Comparison of ENCODE assay signal across 16 cellular contexts in the genomic region with DNA sequence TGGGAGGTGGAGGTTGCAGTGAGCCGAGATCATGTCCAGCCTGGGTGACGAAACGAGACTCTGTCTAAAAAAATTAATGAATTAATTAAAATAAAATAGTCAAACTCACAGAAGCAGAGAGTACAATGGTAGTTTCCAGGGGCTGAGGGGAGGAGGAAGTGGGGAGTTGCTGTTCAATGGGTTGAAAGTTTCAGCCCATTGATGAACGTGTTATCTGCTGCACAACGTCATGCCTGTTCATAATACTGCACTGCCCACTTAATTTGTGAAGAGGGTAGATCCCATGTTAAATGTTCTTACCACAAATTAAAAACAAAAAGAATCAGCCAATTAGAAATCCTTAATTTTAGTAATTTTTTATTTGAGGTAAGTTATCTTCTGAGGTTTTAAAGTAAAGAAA. TPM values are rescaled to one million over a fixed set of nuclear protein-coding genes. Genes with fewer than 3 reads are reported as not detected.
DNase-seq lines count a peak whose midpoint lies in the region; ATAC-seq and TF ChIP-seq lines count a peak whose summit lies in the region.
"Had no signal": no experiment of that assay in that cellular context is flagged by ENCODE, and none has a peak within 500 bp of the region (broad histone marks: within the 10 kb centered on the region; RNA-seq: fewer than 3 reads in every experiment).

No MANE protein-coding gene starts in this region.

- intact Hi-C loops in CD8-positive, alpha-beta T cell (cut with DNase I, micrococcal nuclease), result no loop called here

- no peak for TF ChIP-seq RAD21 in SK-N-SH (IDR thresholded peaks at IDR 0.05; ENCODE audit: low read length)

- peaks cover 13% of the 10 kb centered on the region for H3K4me1 ChIP-seq in CD8-positive, alpha-beta T cell (ENCODE audit: insufficient read depth, low read length)
- no peaks in the 10 kb centered on the region for H3K4me1 ChIP-seq in SK-N-SH (ENCODE audit: control insufficient read depth in 1 of 2, insufficient read depth in 2 of 2, low read depth in 1 of 2, low read length in 1 of 2)
- H3K4me1 ChIP-seq: foreskin keratinocyte, parathyroid adenoma had no signal

- H3K27ac Mint-ChIP-seq in CD8-positive, alpha-beta T cell, result no peak overlapping the region
- H3K27ac Mint-ChIP-seq in T-helper 17 cell, result no peak overlapping the region
- H3K27ac Mint-ChIP-seq: mesothelial cell of epicardium had no signal

- H2AFZ ChIP-seq in SK-N-SH (ENCODE audit: low read depth), result no peak overlapping the region
- H2AFZ ChIP-seq: parathyroid adenoma had no signal

- DNase-seq in CD8-positive, alpha-beta T cell, result no peak
- no peak for DNase-seq in T-helper 17 cell
- no peak for DNase-seq in NOMO-1 treated with dmso at 0.1 percent for 144 hours (lab: John Stamatoyannopoulos, UW; ENCODE audit: unreplicated experiment)
- no peak for DNase-seq in SK-N-SH
- no peak for DNase-seq in activated T-cell treated with anti-CD3 and anti-CD28 coated beads, Interleukin-2, amount 50 U/mL, for 1 hour
- DNase-seq in activated T-cell treated with anti-CD3 and anti-CD28 coated beads, Interleukin-2, amount 50 U/mL, for 48 hours, result no peak
- DNase-seq: activated CD4-positive, alpha-beta T cell treated with anti-CD3 and anti-CD28 coated beads for 1 hour; effector memory CD4-positive, alpha-beta T cell; foreskin keratinocyte; stimulated activated CD4-positive, alpha-beta T cell treated with anti-CD3 and anti-CD28 coated beads, Interleukin-15, amount 100 ng/mL, for 24 hours; upper lobe of left lung had no signal

- H3K4me2 ChIP-seq in SK-N-SH, result no peak overlapping the region

- H3K4me3 Mint-ChIP-seq in CD8-positive, alpha-beta T cell, result no peak overlapping the region
- H3K4me3 Mint-ChIP-seq in T-helper 17 cell, result no peak overlapping the region
- H3K4me3 Mint-ChIP-seq: mesothelial cell of epicardium had no signal

- H3K79me2 ChIP-seq in SK-N-SH (ENCODE audit: insufficient read depth), result no peaks in the 10 kb centered on the region
- H3K79me2 ChIP-seq: parathyroid adenoma had no signal

- no peaks in the 10 kb centered on the region for H3K9me2 ChIP-seq in SK-N-SH

- no peaks in the 10 kb centered on the region for H4K20me1 ChIP-seq in SK-N-SH (ENCODE audit: insufficient read depth)

- H3K9ac ChIP-seq in SK-N-SH, result no peak overlapping the region
- H3K9ac ChIP-seq: parathyroid adenoma had no signal

- H3K9me3 ChIP-seq in CD8-positive, alpha-beta T cell (ENCODE audit: low read length), result no peaks in the 10 kb centered on the region
- no peaks in the 10 kb centered on the region for H3K9me3 ChIP-seq in T-helper 17 cell (ENCODE audit: control insufficient read depth, low read length, poor library complexity, severe bottlenecking)
- no peaks in the 10 kb centered on the region for H3K9me3 ChIP-seq in SK-N-SH
- H3K9me3 ChIP-seq: upper lobe of left lung had no signal

- peaks cover 4% of the 10 kb centered on the region for H3K36me3 Mint-ChIP-seq in CD8-positive, alpha-beta T cell
- peaks cover 3% of the 10 kb centered on the region for H3K36me3 Mint-ChIP-seq in T-helper 17 cell (ENCODE audit: low read depth)
- H3K36me3 Mint-ChIP-seq: mesothelial cell of epicardium had no signal

- H3K27me3 ChIP-seq in CD8-positive, alpha-beta T cell (ENCODE audit: insufficient read depth, low read length), result no peaks in the 10 kb centered on the region
- H3K27me3 ChIP-seq in SK-N-SH (ENCODE audit: insufficient read depth), result no peaks in the 10 kb centered on the region
- H3K27me3 ChIP-seq: upper lobe of left lung had no signal

- TF ChIP-seq CTCF in CD8-positive, alpha-beta T cell (IDR thresholded peaks at IDR 0.05), result no peak
- TF ChIP-seq CTCF in SK-N-SH (IDR thresholded peaks at IDR 0.05), result no peak

- H3K36me3 ChIP-seq in CD8-positive, alpha-beta T cell (ENCODE audit: insufficient read depth, low read length), result no peaks in the 10 kb centered on the region
- no peaks in the 10 kb centered on the region for H3K36me3 ChIP-seq in SK-N-SH (replicated peaks in 1 of 2; ENCODE audit: control insufficient read depth in 1 of 2, insufficient read depth in 2 of 2, low read length in 1 of 2)
- H3K36me3 ChIP-seq: upper lobe of left lung had no signal

- H3K9me3 Mint-ChIP-seq in CD8-positive, alpha-beta T cell, result no peaks in the 10 kb centered on the region
- H3K9me3 Mint-ChIP-seq: activated T-helper 1 cell treated with anti-CD3 and anti-CD28 coated beads, Interleukin-12 subunit alpha, Interleukin-12 subunit beta, Interleukin-2, Interleukin-4 antibody, amounts not matched to agents 30 ng/mL and 10 ng/mL and 1 ng/mL, durations not matched to agents 14 hours and 24 hours and 36 hours; mesothelial cell of epicardium had no signal

- no peaks in the 10 kb centered on the region for H3K27me3 Mint-ChIP-seq in CD8-positive, alpha-beta T cell (ENCODE audit: low read depth)
- peaks cover 3% of the 10 kb centered on the region for H3K27me3 Mint-ChIP-seq in T-helper 17 cell

- H3K4me3 ChIP-seq in CD8-positive, alpha-beta T cell (ENCODE audit: low read depth, low read length), result peak overlapping the region; percentile 17
- H3K4me3 ChIP-seq in SK-N-SH (ENCODE audit: low read depth in 2 of 2, low read length in 1 of 2), result no peak overlapping the region
- H3K4me3 ChIP-seq: upper lobe of left lung had no signal

- H3K4me1 Mint-ChIP-seq in CD8-positive, alpha-beta T cell (ENCODE audit: low read depth), result peaks cover 9% of the 10 kb centered on the region
- H3K4me1 Mint-ChIP-seq in T-helper 17 cell, result peaks cover 8% of the 10 kb centered on the region

- TF ChIP-seq EP300 in SK-N-SH (IDR thresholded peaks at IDR 0.05; ENCODE audit: borderline replicate concordance in 1 of 2, low read depth in 1 of 2, low read length in 1 of 2), result no peak

- POLR2A ChIA-PET in CD8-positive, alpha-beta T cell (lab: Charles Lee), result interaction anchor here (1.7 kb wide), 1 partner anchor 17 kb away, joined by 5 read pairs; a partner anchor contains a TSS
- POLR2A ChIA-PET in SK-N-SH (lab: Yijun Ruan, JAX), result no interaction called here

- H3F3A ChIP-seq in SK-N-SH (replicated peaks; ENCODE audit: insufficient read depth), result no peaks in the 10 kb centered on the region

- H3K27ac ChIP-seq in CD8-positive, alpha-beta T cell (ENCODE audit: low read depth, low read length), result no peak overlapping the region
- H3K27ac ChIP-seq in SK-N-SH (ENCODE audit: low read depth in 2 of 2, low read length in 1 of 2), result no peak overlapping the region
- H3K27ac ChIP-seq: foreskin keratinocyte, parathyroid adenoma, upper lobe of left lung had no signal

- CTCF ChIA-PET in CD8-positive, alpha-beta T cell (lab: Charles Lee), result no interaction called here
- CTCF ChIA-PET in SK-N-SH (lab: Yijun Ruan, JAX), result interaction anchor here (1.3 kb wide), 1 partner anchor 30 kb away, joined by 3 read pairs; no protein-coding TSS in a partner anchor

- no peak for ATAC-seq in CD8-positive, alpha-beta T cell
- ATAC-seq in GM18907 (IDR thresholded peaks at IDR 0.05; ENCODE audit: unreplicated experiment) (peak; percentile 56), HG02870 (IDR thresholded peaks at IDR 0.05; ENCODE audit: unreplicated experiment) (peak; percentile 55), T-helper 17 cell (peak; percentile 43)
- ATAC-seq: foreskin keratinocyte had no signal

- 80% methylated on average over 5 of the region's 5 CpGs for whole genome bisulfite sequencing in SK-N-SH (ENCODE audit: low lambda C conversion rate)

TF ChIP-seq in SK-N-SH, 30 proteins besides CTCF, POLR2A, EP300 and RAD21:
- TF ChIP-seq MXI1 (IDR thresholded peaks at IDR 0.05; ENCODE audit: low read depth, low read length) (no peak), ELF1 (IDR thresholded peaks at IDR 0.05) (no peak)

RNA-seq across cellular contexts. Expression of a gene that starts 16.4 kb away (rescaled TPM):
- 10 to 100 TPM; 19.6 to 19.8 TPM for total RNA-seq in CD8-positive, alpha-beta T cell
- 100 to 1,000 TPM in 1 of 2 donors, 10 to 100 TPM in 1; 45.5 to 122 TPM for total RNA-seq in T-helper 17 cell
- polyA plus RNA-seq in SK-N-SH (2012; rRNA removed), result 30.3 and 31.5 TPM in 2 replicates
- 33.8 and 37.5 TPM in 2 replicates for polyA plus RNA-seq in SK-N-SH (2012; cell fraction: cytosol; rRNA removed)
- polyA plus RNA-seq in SK-N-SH (2012; cell fraction: nucleus; rRNA removed), result 50.3 and 59.9 TPM in 2 replicates
